Comparison of ENCODE assay signal across 8 cellular contexts in genomic region chr14:22955702-22956575, GRCh38. TPM values are rescaled to one million over a fixed set of nuclear protein-coding genes. Genes with fewer than 3 reads are reported as not detected.
DNase-seq lines count a peak whose midpoint lies in the region; ATAC-seq and TF ChIP-seq lines count a peak whose summit lies in the region.

No MANE protein-coding gene starts in this region.

- peak overlapping the region; percentile 91 for H3K9ac ChIP-seq in BLaER1

- H3K9me3 Mint-ChIP-seq in naive thymus-derived CD8-positive, alpha-beta T cell: no peaks in the 10 kb centered on the region

- no peaks in the 10 kb centered on the region for H3K27me3 Mint-ChIP-seq in naive thymus-derived CD8-positive, alpha-beta T cell

- peaks cover 21% of the 10 kb centered on the region for H3K4me1 ChIP-seq in BLaER1
- peaks cover 4% of the 10 kb centered on the region for H3K4me1 ChIP-seq in effector memory CD4-positive, alpha-beta T cell (ENCODE audit: control insufficient read depth, insufficient read depth, low read length, poor library complexity, severe bottlenecking)

- peak overlapping the region; percentile 93 for H3K27ac ChIP-seq in BLaER1
- H3K27ac ChIP-seq in effector memory CD4-positive, alpha-beta T cell (ENCODE audit: insufficient read depth, low read length, poor library complexity, severe bottlenecking): peak overlapping the region; percentile 79

- H3K27ac Mint-ChIP-seq in naive thymus-derived CD8-positive, alpha-beta T cell: peak overlapping the region; percentile 79 to 96 (median 92)

- peaks cover 38% of the 10 kb centered on the region for H3K36me3 ChIP-seq in BLaER1
- peaks cover 3% of the 10 kb centered on the region for H3K36me3 ChIP-seq in effector memory CD4-positive, alpha-beta T cell (ENCODE audit: control insufficient read depth, insufficient read depth, low read length)

- H3K9me3 ChIP-seq in BLaER1: no peaks in the 10 kb centered on the region
- H3K9me3 ChIP-seq in effector memory CD4-positive, alpha-beta T cell (ENCODE audit: control insufficient read depth, low read length): no peaks in the 10 kb centered on the region

- ATAC-seq in naive thymus-derived CD8-positive, alpha-beta T cell: no peak
- no peak for ATAC-seq in GM21390 (IDR thresholded peaks at IDR 0.05; ENCODE audit: unreplicated experiment)
- no peak for ATAC-seq in HG03457 (IDR thresholded peaks at IDR 0.05; ENCODE audit: unreplicated experiment)

- peaks cover 0 to 20% (median 0%) of the 10 kb centered on the region in 3 donors for H3K36me3 Mint-ChIP-seq in naive thymus-derived CD8-positive, alpha-beta T cell

- peak overlapping the region; percentile 83 for H3K4me2 ChIP-seq in BLaER1

- DNase-seq in NB4 (ENCODE audit: low read depth) (no peak), NCI-H446 treated with DMSO at 0.1 percent for 48 hours (lab: John Stamatoyannopoulos, UW) (no peak), A172 (ENCODE audit: low spot score) (no peak)
- DNase-seq in effector memory CD4-positive, alpha-beta T cell: no peak
- peak in 1 of 10 donors; percentile 5 for DNase-seq in naive thymus-derived CD8-positive, alpha-beta T cell

- H4K20me1 ChIP-seq in BLaER1: no peaks in the 10 kb centered on the region

- H3K27me3 ChIP-seq in BLaER1: no peaks in the 10 kb centered on the region
- H3K27me3 ChIP-seq in effector memory CD4-positive, alpha-beta T cell (replicated peaks; ENCODE audit: control insufficient read depth, insufficient read depth, low read length, poor library complexity, severe bottlenecking): no peaks in the 10 kb centered on the region

- POLR2A ChIA-PET in naive thymus-derived CD8-positive, alpha-beta T cell (lab: Charles Lee): interaction anchor here (0.6 to 3.8 kb wide), 14 partner anchors 9 to 386 kb away, joined by 3 to 14 read pairs (median 4); partner anchors contain the start of genes ACIN1, AJUBA, C14orf119 and OXA1L

- H3K4me3 ChIP-seq in BLaER1: peak overlapping the region; percentile 82
- H3K4me3 ChIP-seq in NB4 (ENCODE audit: low read depth, low read length): peak overlapping the region; percentile 85
- peak overlapping the region; percentile 78 for H3K4me3 ChIP-seq in effector memory CD4-positive, alpha-beta T cell (ENCODE audit: insufficient read depth, low read depth, low read length, poor library complexity, severe bottlenecking)

- H3K4me1 Mint-ChIP-seq in naive thymus-derived CD8-positive, alpha-beta T cell: peaks cover 12 to 21% (median 19%) of the 10 kb centered on the region in 4 donors

- TF ChIP-seq POLR2A in NB4 (IDR thresholded peaks at IDR 0.05; ENCODE audit: extremely low read depth, insufficient read length): no peak

- no peak for TF ChIP-seq CTCF in NB4 (IDR thresholded peaks at IDR 0.05; ENCODE audit: low read depth, low read length)

- H3K4me3 Mint-ChIP-seq in naive thymus-derived CD8-positive, alpha-beta T cell: peak overlapping the region; percentile 81 to 95 (median 92)

RNA-seq across cellular contexts. Expression of gene HAUS4, which starts 1.0 kb away (rescaled TPM):
- total RNA-seq in naive thymus-derived CD8-positive, alpha-beta T cell: 10 to 100 TPM; 24.4 to 26.7 TPM
- 10 to 100 TPM; 27.1 to 31.7 (median 29.8) TPM for polyA plus RNA-seq in naive thymus-derived CD8-positive, alpha-beta T cell
- 39.8 and 46.9 TPM in 2 replicates for total RNA-seq in A172 (2014; rRNA removed; shearing (Covaris generic))

RNA-seq across cellular contexts. Expression of gene AJUBA, which starts 26.4 kb away (rescaled TPM):
- total RNA-seq in naive thymus-derived CD8-positive, alpha-beta T cell: 1 to 10 TPM; 1.5 to 1.9 TPM
- 1 to 10 TPM in 1 of 3 donors, under 1 TPM in 2; 0.05 to 1.2 (median 0.45) TPM for polyA plus RNA-seq in naive thymus-derived CD8-positive, alpha-beta T cell
- total RNA-seq in A172 (2014; rRNA removed; shearing (Covaris generic)): 47.5 and 65.5 TPM in 2 replicates

RNA-seq across cellular contexts. Expression of gene PRMT5, which starts 26.8 kb away (rescaled TPM):
- 10 to 100 TPM; 37.7 to 38.8 TPM for total RNA-seq in naive thymus-derived CD8-positive, alpha-beta T cell
- polyA plus RNA-seq in naive thymus-derived CD8-positive, alpha-beta T cell: 10 to 100 TPM; 42.4 to 67.3 (median 62.2) TPM
- 38.6 and 181 TPM in 2 replicates for total RNA-seq in A172 (2014; rRNA removed; shearing (Covaris generic))

RNA-seq across cellular contexts. Expression of gene RBM23, which starts 37.0 kb away (rescaled TPM):
- total RNA-seq in naive thymus-derived CD8-positive, alpha-beta T cell: 100 to 1,000 TPM; 143 to 148 TPM
- polyA plus RNA-seq in naive thymus-derived CD8-positive, alpha-beta T cell: 10 to 100 TPM; 42.2 to 62.8 (median 59.6) TPM
- total RNA-seq in A172 (2014; rRNA removed; shearing (Covaris generic)): 56.8 and 64.1 TPM in 2 replicates

RNA-seq across cellular contexts. Expression of gene C14orf93, which starts 54.0 kb away (rescaled TPM):
- 10 to 100 TPM; 16.8 to 17.3 TPM for total RNA-seq in naive thymus-derived CD8-positive, alpha-beta T cell
- polyA plus RNA-seq in naive thymus-derived CD8-positive, alpha-beta T cell: 10 to 100 TPM in 1 of 3 donors, 1 to 10 TPM in 2; 5.6 to 10.9 (median 7.5) TPM
- total RNA-seq in A172 (2014; rRNA removed; shearing (Covaris generic)): 6.9 and 8.1 TPM in 2 replicates

Comparison
In these comparisons a context has a peak if more than half of its experiments do, and no peak if none do; other contexts are left out.
1. RNA of gene AJUBA, which starts 26.4 kb away (total RNA-seq): 47.5 to 65.5 TPM in A172; 1.5 to 1.9 TPM in naive thymus-derived CD8-positive, alpha-beta T cell; every median in the first group is over 10 times any median in the second.
2. Peak in every context shown above with its lines, with median percentiles within 50 percentile points of each other: H3K4me3 ChIP-seq.